1 cellular context compared by ENCODE assay signal in the genomic region with DNA sequence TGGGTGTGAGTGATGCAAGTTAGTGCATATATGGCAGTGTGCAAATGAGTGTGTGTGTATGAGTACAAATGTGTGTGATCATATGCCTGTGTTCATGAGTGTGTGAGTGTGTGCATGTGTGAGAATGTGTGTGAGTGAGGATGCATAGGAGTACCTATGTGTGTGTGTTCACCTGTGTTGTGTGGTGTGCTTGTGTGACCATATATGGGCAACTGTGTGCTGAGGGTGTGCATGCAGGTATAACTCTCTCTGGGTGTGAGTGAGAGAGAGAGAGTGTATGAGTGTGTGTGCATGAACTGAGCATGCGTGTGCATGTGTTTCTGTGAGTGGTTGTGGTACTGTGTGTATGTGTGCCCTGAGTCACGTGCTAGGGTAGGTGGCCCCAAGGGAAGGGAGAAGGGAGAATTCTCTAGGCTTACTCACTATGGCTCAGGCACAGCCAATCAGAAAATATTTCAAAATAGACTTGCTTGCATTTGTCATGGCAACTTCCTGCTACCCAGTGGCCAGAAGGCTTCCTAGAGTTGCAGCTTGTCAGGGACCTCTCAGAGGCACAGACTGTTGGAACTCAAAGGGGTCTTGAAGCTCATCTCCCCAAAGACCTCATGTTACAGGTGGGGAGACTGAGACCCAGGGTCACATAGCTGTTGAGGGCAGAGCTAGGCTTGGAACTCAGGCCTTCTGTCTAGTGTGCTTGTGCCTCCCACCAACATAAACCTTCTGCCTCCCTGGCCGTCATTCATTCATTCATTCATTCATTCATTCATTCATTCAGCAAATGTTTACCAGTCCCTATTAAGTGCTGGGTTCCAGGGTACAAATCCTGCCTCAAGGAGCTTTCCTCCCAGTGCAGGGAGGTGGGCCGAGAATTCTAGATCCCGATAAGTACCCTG.
TF ChIP-seq lines count a peak whose summit lies in the region.

No MANE protein-coding gene starts in this region.

TF ChIP-seq in K562, 482 proteins besides CTCF, POLR2A, EP300 and RAD21 (continued from another document):
- TF ChIP-seq, protein P1, sequence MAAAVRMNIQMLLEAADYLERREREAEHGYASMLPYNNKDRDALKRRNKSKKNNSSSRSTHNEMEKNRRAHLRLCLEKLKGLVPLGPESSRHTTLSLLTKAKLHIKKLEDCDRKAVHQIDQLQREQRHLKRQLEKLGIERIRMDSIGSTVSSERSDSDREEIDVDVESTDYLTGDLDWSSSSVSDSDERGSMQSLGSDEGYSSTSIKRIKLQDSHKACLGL (CRISPR knock-in tag; IDR thresholded peaks at IDR 0.05; ENCODE audit: borderline replicate concordance, poor library complexity, severe bottlenecking), result no peak
- TF ChIP-seq USF2 (CRISPR knock-in tag; IDR thresholded peaks at IDR 0.05) (peak; percentile 23; the same call in 1 of the 2 replicates), ZNF3 (CRISPR knock-in tag; IDR thresholded peaks at IDR 0.05) (no peak), ZNF224 (CRISPR knock-in tag; IDR thresholded peaks at IDR 0.05) (no peak), GABPA (tag; conservative IDR thresholded peaks at IDR 0.05; ENCODE audit: low read depth) (no peak), FOS (IDR thresholded peaks at IDR 0.05; ENCODE audit: extremely low read depth, insufficient read length) (no peak), C11orf30 (IDR thresholded peaks at IDR 0.05; ENCODE audit: low read depth) (no peak), ELF2 (CRISPR knock-in tag; IDR thresholded peaks at IDR 0.05) (no peak), RAD51 (IDR thresholded peaks at IDR 0.05; ENCODE audit: borderline replicate concordance, low read depth) (no peak), GTF3C2 (IDR thresholded peaks at IDR 0.05; ENCODE audit: borderline replicate concordance, extremely low read depth, insufficient read length) (no peak), SRF (CRISPR knock-in tag; IDR thresholded peaks at IDR 0.05) (peak in 1 of 2 experiments; percentile 83; a peak in 2 of 4 replicates), KLF10 (CRISPR knock-in tag; IDR thresholded peaks at IDR 0.05) (no peak), ZNF431 (CRISPR knock-in tag; IDR thresholded peaks at IDR 0.05) (no peak), COPS2 (conservative IDR thresholded peaks at IDR 0.05) (no peak), CEBPB (tag; IDR thresholded peaks at IDR 0.05) (no peak), RFX1 (IDR thresholded peaks at IDR 0.05) (peak; percentile 34), NR2C1 (IDR thresholded peaks at IDR 0.05) (no peak), NR2C1 (tag; IDR thresholded peaks at IDR 0.05) (no peak), NRF1 (conservative IDR thresholded peaks at IDR 0.05 in 1 of 2, IDR thresholded peaks at IDR 0.05 in 1 of 2) (peak in 1 of 2 experiments; percentile 42; a peak in 2 of 4 replicates), HCFC1 (IDR thresholded peaks at IDR 0.05; ENCODE audit: low read depth, low read length) (no peak)
- TF ChIP-seq, protein P2, sequence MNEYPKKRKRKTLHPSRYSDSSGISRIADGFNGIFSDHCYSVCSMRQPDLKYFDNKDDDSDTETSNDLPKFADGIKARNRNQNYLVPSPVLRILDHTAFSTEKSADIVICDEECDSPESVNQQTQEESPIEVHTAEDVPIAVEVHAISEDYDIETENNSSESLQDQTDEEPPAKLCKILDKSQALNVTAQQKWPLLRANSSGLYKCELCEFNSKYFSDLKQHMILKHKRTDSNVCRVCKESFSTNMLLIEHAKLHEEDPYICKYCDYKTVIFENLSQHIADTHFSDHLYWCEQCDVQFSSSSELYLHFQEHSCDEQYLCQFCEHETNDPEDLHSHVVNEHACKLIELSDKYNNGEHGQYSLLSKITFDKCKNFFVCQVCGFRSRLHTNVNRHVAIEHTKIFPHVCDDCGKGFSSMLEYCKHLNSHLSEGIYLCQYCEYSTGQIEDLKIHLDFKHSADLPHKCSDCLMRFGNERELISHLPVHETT (CRISPR knock-in tag; conservative IDR thresholded peaks at IDR 0.05 in 1 of 2, IDR thresholded peaks at IDR 0.05 in 1 of 2), result no peak
- TF ChIP-seq, protein P3, sequence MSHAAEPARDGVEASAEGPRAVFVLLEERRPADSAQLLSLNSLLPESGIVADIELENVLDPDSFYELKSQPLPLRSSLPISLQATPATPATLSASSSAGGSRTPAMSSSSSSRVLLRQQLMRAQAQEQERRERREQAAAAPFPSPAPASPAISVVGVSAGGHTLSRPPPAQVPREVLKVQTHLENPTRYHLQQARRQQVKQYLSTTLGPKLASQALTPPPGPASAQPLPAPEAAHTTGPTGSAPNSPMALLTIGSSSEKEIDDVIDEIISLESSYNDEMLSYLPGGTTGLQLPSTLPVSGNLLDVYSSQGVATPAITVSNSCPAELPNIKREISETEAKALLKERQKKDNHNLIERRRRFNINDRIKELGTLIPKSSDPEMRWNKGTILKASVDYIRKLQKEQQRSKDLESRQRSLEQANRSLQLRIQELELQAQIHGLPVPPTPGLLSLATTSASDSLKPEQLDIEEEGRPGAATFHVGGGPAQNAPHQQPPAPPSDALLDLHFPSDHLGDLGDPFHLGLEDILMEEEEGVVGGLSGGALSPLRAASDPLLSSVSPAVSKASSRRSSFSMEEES (CRISPR knock-in tag; IDR thresholded peaks at IDR 0.05), result peak; percentile 33
